Comparison of ENCODE assay signal across 1 cellular context in genomic region chr5:5616247-5616895, GRCh38.
TF ChIP-seq lines count a peak whose summit lies in the region.

No MANE protein-coding gene starts in this region.

TF ChIP-seq in K562, 482 proteins besides CTCF, POLR2A, EP300 and RAD21 (continued from another document and continues in another):
- TF ChIP-seq PATZ1 (CRISPR knock-in tag; IDR thresholded peaks at IDR 0.05; ENCODE audit: borderline replicate concordance), result no peak
- no peak for TF ChIP-seq TCF7L2 (IDR thresholded peaks at IDR 0.05; ENCODE audit: low read depth, low read length)
- no peak for TF ChIP-seq TEAD1 (CRISPR knock-in tag; IDR thresholded peaks at IDR 0.05)
- TF ChIP-seq CBFA2T2 (conservative IDR thresholded peaks at IDR 0.05), result 0 out of 2 replicates have a peak, but pooled peaks have one; percentile 30
- TF ChIP-seq DACH1 (IDR thresholded peaks at IDR 0.05; ENCODE audit: partially characterized antibody), result no peak
- TF ChIP-seq ZFP30 (CRISPR knock-in tag; IDR thresholded peaks at IDR 0.05; ENCODE audit: borderline replicate concordance), result no peak
- no peak for TF ChIP-seq MITF (IDR thresholded peaks at IDR 0.05)
- no peak for TF ChIP-seq ARNT (IDR thresholded peaks at IDR 0.05)
- no peak for TF ChIP-seq ZNF354B (CRISPR knock-in tag; IDR thresholded peaks at IDR 0.05)
- TF ChIP-seq L3MBTL2 (IDR thresholded peaks at IDR 0.05), result peak; percentile 19; the same call in 1 of the 2 replicates
- TF ChIP-seq CCNT2 (IDR thresholded peaks at IDR 0.05; ENCODE audit: borderline replicate concordance, extremely low read depth, insufficient read length, low read depth, low read length), result no peak
- no peak for TF ChIP-seq RBM34 (IDR thresholded peaks at IDR 0.05; ENCODE audit: borderline replicate concordance, insufficient read depth, low read length)
- TF ChIP-seq WHSC1 (IDR thresholded peaks at IDR 0.05; ENCODE audit: low read length), result no peak
- 0 out of 2 replicates have a peak, but pooled peaks have one; percentile 33 for TF ChIP-seq MGA (IDR thresholded peaks at IDR 0.05)
- no peak for TF ChIP-seq ZNF398 (CRISPR knock-in tag; IDR thresholded peaks at IDR 0.05)
- no peak for TF ChIP-seq ZNF639 (CRISPR knock-in tag; conservative IDR thresholded peaks at IDR 0.05 in 1 of 2, IDR thresholded peaks at IDR 0.05 in 1 of 2)
- no peak for TF ChIP-seq ZNF274 (IDR thresholded peaks at IDR 0.05; ENCODE audit: borderline replicate concordance, low read depth, low read length)
- TF ChIP-seq ETV1 (tag; conservative IDR thresholded peaks at IDR 0.05; ENCODE audit: low read depth), result peak; percentile 29; the same call in 1 of the 2 replicates
- TF ChIP-seq TRIM24 (IDR thresholded peaks at IDR 0.05), result peak in 1 of 2 experiments; percentile 20; a peak in 1 of 4 replicates
- no peak for TF ChIP-seq MXI1 (IDR thresholded peaks at IDR 0.05; ENCODE audit: low read depth, low read length)
- no peak for TF ChIP-seq MTA3 (IDR thresholded peaks at IDR 0.05; ENCODE audit: borderline replicate concordance)
- peak; percentile 35; the same call in 1 of the 2 replicates for TF ChIP-seq ZNF766 (CRISPR knock-in tag; conservative IDR thresholded peaks at IDR 0.05)
- no peak for TF ChIP-seq TRIM28 (IDR thresholded peaks at IDR 0.05)
- TF ChIP-seq PCBP1 (IDR thresholded peaks at IDR 0.05; ENCODE audit: low read depth, low read length, poor library complexity, severe bottlenecking), result no peak
- no peak for TF ChIP-seq ZNF324 (CRISPR knock-in tag; IDR thresholded peaks at IDR 0.05)
- TF ChIP-seq CC2D1A (IDR thresholded peaks at IDR 0.05), result no peak
- TF ChIP-seq DIDO1 (tag; IDR thresholded peaks at IDR 0.05; ENCODE audit: low read depth), result peak; percentile 30; the same call in 1 of the 2 replicates
- no peak for TF ChIP-seq POLR2B (IDR thresholded peaks at IDR 0.05; ENCODE audit: low read depth, partially characterized antibody)
- TF ChIP-seq CXXC5 (CRISPR knock-in tag; IDR thresholded peaks at IDR 0.05), result no peak
- no peak for TF ChIP-seq XRCC5 (IDR thresholded peaks at IDR 0.05; ENCODE audit: low read depth, low read length)
- TF ChIP-seq RREB1 (CRISPR knock-in tag; IDR thresholded peaks at IDR 0.05), result no peak
- TF ChIP-seq TOE1 (IDR thresholded peaks at IDR 0.05; ENCODE audit: borderline replicate concordance), result no peak
- no peak for TF ChIP-seq TOE1 (CRISPR knock-in tag; IDR thresholded peaks at IDR 0.05; ENCODE audit: borderline replicate concordance, low read depth)
- TF ChIP-seq HDGF (IDR thresholded peaks at IDR 0.05), result no peak
- TF ChIP-seq ESRRB (CRISPR knock-in tag; IDR thresholded peaks at IDR 0.05; ENCODE audit: borderline replicate concordance), result no peak
- peak; percentile 41; the same call in 1 of the 2 replicates for TF ChIP-seq JUND (IDR thresholded peaks at IDR 0.05; ENCODE audit: borderline replicate concordance, low read depth, low read length)
- TF ChIP-seq JUND (tag; IDR thresholded peaks at IDR 0.05; ENCODE audit: borderline replicate concordance, low read depth, low read length), result no peak
